8 cellular contexts compared by ENCODE assay signal in the genomic region with DNA sequence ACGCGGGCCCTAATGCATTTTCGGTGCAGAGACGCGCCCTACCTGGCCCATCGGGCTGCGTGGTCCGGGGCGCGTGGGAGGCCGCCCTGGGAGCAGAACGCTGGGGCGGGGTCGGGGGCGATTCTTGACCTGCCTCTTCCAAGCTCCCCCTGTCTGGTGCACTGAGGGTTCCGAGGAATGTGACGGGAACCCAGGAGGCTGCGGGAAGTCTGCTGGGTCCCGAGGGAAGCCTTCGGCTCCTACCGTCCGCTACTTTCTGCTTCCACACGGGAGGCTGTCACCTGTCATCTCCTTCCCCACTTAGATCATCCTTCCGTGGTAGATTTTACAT. TPM values are rescaled to one million over a fixed set of nuclear protein-coding genes. Genes with fewer than 3 reads are reported as not detected.
DNase-seq lines count a peak whose midpoint lies in the region; ATAC-seq and TF ChIP-seq lines count a peak whose summit lies in the region.

No MANE protein-coding gene starts in this region.

- no peaks in the 10 kb centered on the region; the same call in 1 of the 2 replicates for H4K20me1 ChIP-seq in DOHH2 (ENCODE audit: control insufficient read depth, insufficient read depth, low read depth, low read length)

- H3F3A ChIP-seq in DOHH2 (ENCODE audit: control insufficient read depth, insufficient read depth) = peaks cover 7% of the 10 kb centered on the region

- intact Hi-C loops in ascending aorta (cut with DNase I) = loop anchor here (1.0 to 10.0 kb wide), 8 partner anchors 59 to 1645 kb away; a partner anchor contains a TSS
- intact Hi-C loops in left colon (cut with DNase I, micrococcal nuclease) = no loop called here
- intact Hi-C loops in thyroid gland (cut with DNase I) = no loop called here

- H3K27me3 ChIP-seq in DOHH2 (ENCODE audit: control insufficient read depth, low read length) (no peaks in the 10 kb centered on the region), ascending aorta (no peaks in the 10 kb centered on the region), thyroid gland (no peaks in the 10 kb centered on the region)

- H3K9me3 ChIP-seq in DOHH2 (ENCODE audit: control insufficient read depth, insufficient read depth, low read length) = no peaks in the 10 kb centered on the region
- no peaks in the 10 kb centered on the region for H3K9me3 ChIP-seq in ascending aorta
- H3K9me3 ChIP-seq in thyroid gland = no peaks in the 10 kb centered on the region

- H3K4me2 ChIP-seq in DOHH2 (ENCODE audit: low read length) = peak overlapping the region; percentile 83

- no peaks in the 10 kb centered on the region for H3K9me2 ChIP-seq in DOHH2 (replicated peaks; ENCODE audit: control insufficient read depth, low read length)

- H3K4me3 ChIP-seq in DOHH2 (ENCODE audit: low read length) (peak overlapping the region; percentile 96), ascending aorta (peak overlapping the region; percentile 78 to 97), thyroid gland (replicated peaks in 1 of 3) (peak overlapping the region; percentile 63 to 84 (median 77))

- 0 to 1% methylated on average over 6 to 19 of the region's 24 CpGs for WGBS in thyroid gland, 2 donors

- DNase-seq in ascending aorta (ENCODE audit: low spot score in 2 of 2) (no peak), left colon (no peak), thyroid gland (no peak), SIG-M5 (lab: John Stamatoyannopoulos, UW) (no peak), DMS53 (lab: John Stamatoyannopoulos, UW) (no peak)

- H3K27ac ChIP-seq in DOHH2 (ENCODE audit: low read depth, low read length) = peak overlapping the region; percentile 50
- H3K27ac ChIP-seq in ascending aorta = peak overlapping the region; percentile 78 to 93
- peak overlapping the region; percentile 39 to 71 (median 54) for H3K27ac ChIP-seq in thyroid gland

- TF ChIP-seq CTCF in DOHH2 (IDR thresholded peaks at IDR 0.05; ENCODE audit: low read depth, low read length, poor library complexity, severe bottlenecking) (no peak), ascending aorta (IDR thresholded peaks at IDR 0.05) (no peak), thyroid gland (IDR thresholded peaks at IDR 0.05) (no peak)

- no peak for TF ChIP-seq POLR2A in thyroid gland (IDR thresholded peaks at IDR 0.05)

- H3K4me1 ChIP-seq in DOHH2 (ENCODE audit: control insufficient read depth, low read length) (peaks cover 42% of the 10 kb centered on the region), ascending aorta (peaks cover 0 to 17% of the 10 kb centered on the region in 2 donors), thyroid gland (peaks cover 0 to 17% of the 10 kb centered on the region in 2 donors)

- no peaks in the 10 kb centered on the region for H3K36me3 ChIP-seq in DOHH2 (ENCODE audit: control insufficient read depth, low read length)
- no peaks in the 10 kb centered on the region for H3K36me3 ChIP-seq in ascending aorta
- H3K36me3 ChIP-seq in thyroid gland = no peaks in the 10 kb centered on the region

- H3K79me2 ChIP-seq in DOHH2 (ENCODE audit: control insufficient read depth, low read length) = peaks cover 36% of the 10 kb centered on the region

- ATAC-seq in HG03135 (IDR thresholded peaks at IDR 0.05; ENCODE audit: unreplicated experiment) (peak; percentile 22), left colon (peak; percentile 19), GM18873 (IDR thresholded peaks at IDR 0.05; ENCODE audit: low FRiP score, unreplicated experiment) (no peak)

RNA-seq across cellular contexts. Expression of a gene that starts 0.8 kb away (rescaled TPM):
- total RNA-seq in ascending aorta (1.7 TPM), left colon (10 to 100 TPM; 12.9 to 15.1 TPM), thyroid gland (1 to 10 TPM; 5.1 to 8.2 (median 5.9) TPM)

RNA-seq across cellular contexts. Expression of a gene that starts 59.9 kb away (rescaled TPM):
- 13.4 TPM for total RNA-seq in ascending aorta
- total RNA-seq in left colon = 10 to 100 TPM; 26.0 to 32.8 TPM
- 10 to 100 TPM; 24.5 to 38.7 (median 29.0) TPM for total RNA-seq in thyroid gland
